30 cellular contexts compared by ENCODE assay signal in genomic region chr5:140658870-140659269, GRCh38.
"Had no signal": no experiment of that assay in that cellular context is flagged by ENCODE, and none has a peak within 500 bp of the region (broad histone marks: within the 10 kb centered on the region; RNA-seq: fewer than 3 reads in every experiment).

No MANE protein-coding gene starts in this region.

- H3K27me3 Mint-ChIP-seq: activated CD4-positive, alpha-beta T cell treated with anti-CD3 and anti-CD28 coated beads, Interleukin-2, amount 10 ng/mL, durations not matched to agents 24 days and 14 days; activated naive CD4-positive, alpha-beta T cell treated with anti-CD3 and anti-CD28 coated beads, Interleukin-2, amount 10 ng/mL, durations not matched to agents 7 days and 5 days had no signal

- H3K4me3 ChIP-seq: K562, PC-9 had no signal

- DNase-seq: activated CD4-positive, alpha-beta T cell treated with anti-CD3 and anti-CD28 coated beads for 1 hour; activated CD4-positive, alpha-beta T cell treated with anti-CD3 and anti-CD28 coated beads, Interleukin-2, amount 10 ng/mL, durations not matched to agents 24 days and 14 days; activated CD4-positive, alpha-beta T cell treated with anti-CD3 and anti-CD28 coated beads, Interleukin-2, amount 50 U/mL, for 48 hours; activated CD4-positive, CD25-positive, alpha-beta regulatory T cell; activated CD8-positive, alpha-beta T cell treated with anti-CD3 and anti-CD28 coated beads, Interleukin-2, amount 10 ng/mL, durations not matched to agents 7 days and 5 days; activated gamma-delta T cell treated with Interleukin-2 at 50 U/mL for 16 hours; activated naive CD4-positive, alpha-beta T cell treated with anti-CD3 and anti-CD28 coated beads, Interleukin-2, amount 10 ng/mL, durations not matched to agents 7 days and 5 days; amniotic stem cell; aorta; brain microvascular endothelial cell; central memory CD4-positive, alpha-beta T cell; NCI-H1092 treated with DMSO at 0.1 percent for 48 hours; NCI-H1417; NCI-H146; NCI-H187; NCI-H2029 treated with DMSO at 0.1 percent for 48 hours; NCI-H2107; NCI-H2171; NCI-H510A; NCI-H526; NCI-H748 treated with DMSO at 0.1 percent for 48 hours; NK-92 treated with Interleukin-12 subunit alpha and Interleukin-12 subunit beta, amount 100 ng/mL, for 24 hours; PC-9; SW 1271; T-helper 1 cell; T1000; WERI-Rb-1 had no signal

- H3K27me3 ChIP-seq: brain microvascular endothelial cell had no signal

- H3K27ac Mint-ChIP-seq: activated CD4-positive, alpha-beta T cell treated with anti-CD3 and anti-CD28 coated beads, Interleukin-2, amount 10 ng/mL, durations not matched to agents 24 days and 14 days; activated CD8-positive, alpha-beta T cell treated with anti-CD3 and anti-CD28 coated beads, Interleukin-2, amount 10 ng/mL, durations not matched to agents 7 days and 5 days; activated naive CD4-positive, alpha-beta T cell treated with anti-CD3 and anti-CD28 coated beads, Interleukin-2, amount 10 ng/mL, durations not matched to agents 7 days and 5 days had no signal

- H3K4me1 Mint-ChIP-seq: activated CD4-positive, alpha-beta T cell treated with anti-CD3 and anti-CD28 coated beads, Interleukin-2, amount 10 ng/mL, durations not matched to agents 24 days and 14 days had no signal

- H3K27ac ChIP-seq: brain microvascular endothelial cell, PC-9, RWPE1, WERI-Rb-1 had no signal

- ATAC-seq: activated CD8-positive, alpha-beta T cell treated with anti-CD3 and anti-CD28 coated beads, Interleukin-2, amount 10 ng/mL, durations not matched to agents 7 days and 5 days; K562; Right ventricle myocardium inferior had no signal

- H3K4me3 Mint-ChIP-seq: activated CD4-positive, alpha-beta T cell treated with anti-CD3 and anti-CD28 coated beads, Interleukin-2, amount 10 ng/mL, durations not matched to agents 24 days and 14 days; activated CD8-positive, alpha-beta T cell treated with anti-CD3 and anti-CD28 coated beads, Interleukin-2, amount 10 ng/mL, durations not matched to agents 7 days and 5 days; activated naive CD4-positive, alpha-beta T cell treated with anti-CD3 and anti-CD28 coated beads, Interleukin-2, amount 10 ng/mL, durations not matched to agents 7 days and 5 days had no signal

- H3K9me3 Mint-ChIP-seq: activated CD4-positive, alpha-beta T cell treated with anti-CD3 and anti-CD28 coated beads, Interleukin-2, amount 10 ng/mL, durations not matched to agents 24 days and 14 days; activated naive CD4-positive, alpha-beta T cell treated with anti-CD3 and anti-CD28 coated beads, Interleukin-2, amount 10 ng/mL, durations not matched to agents 7 days and 5 days had no signal
